Comparison of ENCODE assay signal across 8 cellular contexts in genomic region chr20:33211817-33212424, GRCh38. TPM values are rescaled to one million over a fixed set of nuclear protein-coding genes. Genes with fewer than 3 reads are reported as not detected.
A peak's percentile ranks its signal among the peaks of the same experiment; 100 is the strongest.
DNase-seq lines count a peak whose midpoint lies in the region; ATAC-seq and TF ChIP-seq lines count a peak whose summit lies in the region.

No MANE protein-coding gene starts in this region.

- peak; percentile 56 for DNase-seq in A172 (ENCODE audit: low spot score)
- no peak for DNase-seq in GM06990 (ENCODE audit: extremely low read depth, insufficient read length)
- peak; percentile 32 for DNase-seq in NCI-H1694 (lab: John Stamatoyannopoulos, UW)
- DNase-seq in UCSD-AML1 (lab: John Stamatoyannopoulos, UW; ENCODE audit: unreplicated experiment), result peak; percentile 16
- DNase-seq in fibroblast of peridontal ligament (ENCODE audit: extremely low read depth), result peak; percentile 18
- peak; percentile 56 for DNase-seq in renal cortical epithelial cell (ENCODE audit: low read depth)

- no peaks in the 10 kb centered on the region; the same call in 1 of the 2 replicates for H3K27me3 ChIP-seq in GM06990 (replicated peaks; ENCODE audit: control insufficient read depth, insufficient read depth, low read length)

- no peaks in the 10 kb centered on the region for H3K36me3 ChIP-seq in GM06990 (ENCODE audit: control insufficient read depth, insufficient read depth, low read length)

- no peak overlapping the region for H3K4me3 ChIP-seq in GM06990 (replicated peaks; ENCODE audit: low read depth, low read length)

- peak; percentile 68 for TF ChIP-seq CTCF in GM06990 (IDR thresholded peaks at IDR 0.05; ENCODE audit: insufficient read depth, low read length, poor library complexity, severe bottlenecking)

- no peak for ATAC-seq in HG03354 (IDR thresholded peaks at IDR 0.05; ENCODE audit: poor library complexity, severe bottlenecking, unreplicated experiment)
- ATAC-seq in GM18873 (IDR thresholded peaks at IDR 0.05; ENCODE audit: low FRiP score, unreplicated experiment), result no peak

RNA-seq across cellular contexts. Expression of gene BPIFA3, which starts 5.2 kb away (rescaled TPM):
- total RNA-seq in A172 (2014; rRNA removed; shearing (Covaris generic)), result not detected in 2 replicates
- total RNA-seq in renal cortical epithelial cell, result not detected in 2 replicates

RNA-seq across cellular contexts. Expression of gene BPIFA1, which starts 23.9 kb away (rescaled TPM):
- not detected in 2 replicates for total RNA-seq in A172 (2014; rRNA removed; shearing (Covaris generic))
- total RNA-seq in renal cortical epithelial cell, result not detected in 2 replicates

RNA-seq across cellular contexts. Expression of gene BPIFA2, which starts 44.0 kb away (rescaled TPM):
- not detected in 2 replicates for total RNA-seq in A172 (2014; rRNA removed; shearing (Covaris generic))
- total RNA-seq in renal cortical epithelial cell, result not detected in 2 replicates
